In the genomic region with DNA sequence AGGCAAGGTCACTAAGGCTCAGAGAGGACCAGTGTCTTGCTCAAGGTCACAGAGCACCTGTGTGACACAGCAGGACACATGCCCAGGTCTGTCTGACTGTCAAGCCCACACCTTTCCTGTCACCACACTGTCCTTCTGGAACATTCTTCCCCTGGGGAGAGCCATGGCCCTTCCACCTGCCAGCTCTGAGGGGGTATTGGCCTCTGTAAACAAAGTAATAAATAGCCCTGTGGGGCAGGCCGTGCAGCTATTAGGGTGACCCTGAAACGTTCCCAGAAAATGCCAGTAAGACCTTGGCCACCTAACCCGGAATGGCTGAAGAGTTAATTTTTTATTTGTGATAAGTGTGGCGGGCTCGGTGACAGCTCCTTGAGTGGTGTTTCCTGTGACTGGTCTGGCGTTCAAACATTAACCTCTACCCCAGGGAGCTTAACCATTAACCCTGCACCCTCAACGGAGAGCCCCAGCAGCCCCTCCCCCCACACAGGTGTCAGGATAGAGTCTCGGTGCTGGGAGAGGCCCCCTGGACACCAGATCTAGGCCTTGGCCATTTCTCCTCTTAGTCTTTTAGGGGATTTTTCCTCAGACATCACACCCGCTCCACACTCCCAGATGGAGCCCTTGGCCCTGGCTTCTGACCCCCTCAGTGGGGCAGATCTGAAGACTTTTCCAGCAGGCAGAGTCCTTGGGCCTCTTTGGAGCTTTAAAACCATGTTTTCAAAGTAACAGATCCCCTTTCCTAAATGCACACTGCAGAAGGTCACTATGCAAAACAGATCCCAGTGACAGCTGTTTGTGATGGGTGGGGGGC, we compare ENCODE assay signal across 13 cellular contexts. TPM values are rescaled to one million over a fixed set of nuclear protein-coding genes. Genes with fewer than 3 reads are reported as not detected.
DNase-seq lines count a peak whose midpoint lies in the region; ATAC-seq and TF ChIP-seq lines count a peak whose summit lies in the region.
"Had no signal": no experiment of that assay in that cellular context is flagged by ENCODE, and none has a peak within 500 bp of the region (broad histone marks: within the 10 kb centered on the region; RNA-seq: fewer than 3 reads in every experiment).

No MANE protein-coding gene starts in this region.

- TF ChIP-seq CTCF in esophagus squamous epithelium (IDR thresholded peaks at IDR 0.05) (no peak), breast epithelium (IDR thresholded peaks at IDR 0.05) (no peak)

- no peak overlapping the region for H4K91ac ChIP-seq in mesenchymal stem cell (ENCODE audit: low read length)

- H3K4me3 ChIP-seq in mesenchymal stem cell (ENCODE audit: insufficient read depth in 1 of 2, low read depth in 1 of 2, low read length in 2 of 2) (no peak overlapping the region), esophagus squamous epithelium (no peak overlapping the region), breast epithelium (no peak overlapping the region)
- H3K4me3 ChIP-seq: testis had no signal

- peak; percentile 76 for ATAC-seq in GM18502 (IDR thresholded peaks at IDR 0.05; ENCODE audit: poor library complexity, unreplicated experiment)
- peak; percentile 53 for ATAC-seq in GM21717 (IDR thresholded peaks at IDR 0.05; ENCODE audit: unreplicated experiment)

- no peak overlapping the region for H2BK120ac ChIP-seq in mesenchymal stem cell (ENCODE audit: low read depth, low read length)

- no peak overlapping the region for H2BK12ac ChIP-seq in mesenchymal stem cell (ENCODE audit: low read length in 2 of 2)

- H2BK15ac ChIP-seq in mesenchymal stem cell (ENCODE audit: low read depth, poor library complexity, severe bottlenecking) = no peak overlapping the region

- WGBS in mesenchymal stem cell = 34% methylated on average over 9 of the region's 9 CpGs
- 62 to 81% methylated on average over 3 to 7 of the region's 9 CpGs for WGBS in esophagus squamous epithelium, 2 donors

- peak overlapping the region; percentile 37 for H3K4me2 ChIP-seq in mesenchymal stem cell (ENCODE audit: low read length, poor library complexity, severe bottlenecking)

- no peak overlapping the region for H3K18ac ChIP-seq in mesenchymal stem cell (ENCODE audit: low read depth in 1 of 2, low read length in 2 of 2)

- H4K8ac ChIP-seq in mesenchymal stem cell (ENCODE audit: low read length) = no peak overlapping the region

- no peak overlapping the region for H3K4ac ChIP-seq in mesenchymal stem cell (ENCODE audit: low read depth in 1 of 2, low read length in 2 of 2)

- peaks cover 69% of the 10 kb centered on the region for H3K4me1 ChIP-seq in mesenchymal stem cell (ENCODE audit: control insufficient read depth, insufficient read depth, low read depth, low read length)
- H3K4me1 ChIP-seq in esophagus squamous epithelium = peaks cover 0 to 15% (median 0%) of the 10 kb centered on the region in 3 donors
- no peaks in the 10 kb centered on the region for H3K4me1 ChIP-seq in breast epithelium

- H3K9me3 ChIP-seq in mesenchymal stem cell (ENCODE audit: control insufficient read depth, low read length) (no peaks in the 10 kb centered on the region), esophagus squamous epithelium (no peaks in the 10 kb centered on the region), breast epithelium (no peaks in the 10 kb centered on the region)
- H3K9me3 ChIP-seq: testis had no signal

- peak overlapping the region; percentile 54 for H2BK5ac ChIP-seq in mesenchymal stem cell (ENCODE audit: low read depth, low read length, poor library complexity, severe bottlenecking)

- H2AK5ac ChIP-seq in mesenchymal stem cell (ENCODE audit: low read length, severe bottlenecking) = peak overlapping the region; percentile 85

- peak overlapping the region; percentile 61 for H3K27ac ChIP-seq in mesenchymal stem cell (ENCODE audit: low read length, poor library complexity, severe bottlenecking)
- no peak overlapping the region for H3K27ac ChIP-seq in esophagus squamous epithelium
- H3K27ac ChIP-seq in breast epithelium = no peak overlapping the region
- H3K27ac ChIP-seq: testis had no signal

- peak; percentile 72 for DNase-seq in HT-29 (ENCODE audit: low spot score)
- DNase-seq in mesenchymal stem cell = no peak
- no peak for DNase-seq in esophagus squamous epithelium (lab: John Stamatoyannopoulos, UW)
- no peak for DNase-seq in breast epithelium (ENCODE audit: low spot score in 2 of 2)
- DNase-seq in activated effector memory CD4-positive, alpha-beta T cell treated with anti-CD3 and anti-CD28 coated beads, Interleukin-2, amount 50 U/mL, for 16 hours = no peak
- no peak for DNase-seq in DMS79 treated with DMSO at 0.1 percent for 48 hours (lab: John Stamatoyannopoulos, UW)
- DNase-seq: CD4-positive, CD25-positive, alpha-beta regulatory T cell; GOT3; NCI-H1694; testis had no signal

- H3K23ac ChIP-seq in mesenchymal stem cell (ENCODE audit: low read length in 2 of 2) = peak overlapping the region in 1 of 2 experiments; percentile 51

- peaks cover 1% of the 10 kb centered on the region for H3K79me1 ChIP-seq in mesenchymal stem cell (replicated peaks; ENCODE audit: low read length, poor library complexity, severe bottlenecking)

- no peak overlapping the region for H3K14ac ChIP-seq in mesenchymal stem cell (ENCODE audit: low read length in 2 of 2)

- H3K27me3 ChIP-seq in mesenchymal stem cell (ENCODE audit: control insufficient read depth in 1 of 2, insufficient read depth in 1 of 2, low read length in 2 of 2) (peaks cover 0 to 62% of the 10 kb centered on the region in 2 experiments), esophagus squamous epithelium (no peaks in the 10 kb centered on the region), breast epithelium (no peaks in the 10 kb centered on the region)
- H3K27me3 ChIP-seq: testis had no signal

- H3K9ac ChIP-seq in mesenchymal stem cell (ENCODE audit: low read length) = no peak overlapping the region

- H3K36me3 ChIP-seq in mesenchymal stem cell (ENCODE audit: control insufficient read depth in 1 of 2, insufficient read depth in 2 of 2, low read depth in 1 of 2, low read length in 2 of 2) = no peaks in the 10 kb centered on the region
- no peaks in the 10 kb centered on the region for H3K36me3 ChIP-seq in esophagus squamous epithelium
- no peaks in the 10 kb centered on the region for H3K36me3 ChIP-seq in breast epithelium

- intact Hi-C loops in esophagus squamous epithelium (cut with DNase I) (no loop called here), breast epithelium (cut with DNase I; ENCODE audit: low total_unique reads) (no loop called here)

- H2AFZ ChIP-seq in mesenchymal stem cell (ENCODE audit: low read depth, low read length) = no peak overlapping the region

- TF ChIP-seq POLR2A in esophagus squamous epithelium (IDR thresholded peaks at IDR 0.05) (no peak), breast epithelium (IDR thresholded peaks at IDR 0.05) (no peak)

RNA-seq across cellular contexts. Expression of gene SCTR, which starts 36.6 kb away (rescaled TPM):
- total RNA-seq in HT-29 (2014; rRNA removed; shearing (Covaris generic)) = not detected in 2 replicates
- not detected for polyA plus RNA-seq in mesenchymal stem cell (2013, experiment 1 of 2)
- polyA plus RNA-seq in mesenchymal stem cell (2013, experiment 2 of 2) = not detected
- total RNA-seq in esophagus squamous epithelium (not detected), breast epithelium (not detected)
- total RNA-seq: CD4-positive, CD25-positive, alpha-beta regulatory T cell; glomerular endothelial cell had no signal
- polyA plus RNA-seq: CD4-positive, CD25-positive, alpha-beta regulatory T cell had no signal

RNA-seq across cellular contexts. Expression of gene TMEM37, which starts 56.0 kb away (rescaled TPM):
- total RNA-seq in HT-29 (2014; rRNA removed; shearing (Covaris generic)) = 0.70 and 2.1 TPM in 2 replicates
- polyA plus RNA-seq in mesenchymal stem cell (2013, experiment 1 of 2) = 1.3 TPM
- 1.5 TPM for polyA plus RNA-seq in mesenchymal stem cell (2013, experiment 2 of 2)
- total RNA-seq in esophagus squamous epithelium (10 to 100 TPM in 1 of 4 donors, 1 to 10 TPM in 3; 2.6 to 11.4 (median 3.8) TPM), breast epithelium (10 to 100 TPM in 1 of 3 donors, 1 to 10 TPM in 2; 8.8 to 43.2 (median 9.4) TPM)
- total RNA-seq: CD4-positive, CD25-positive, alpha-beta regulatory T cell had no signal

RNA-seq across cellular contexts. Expression of gene CFAP221, which starts 56.6 kb away (rescaled TPM):
- total RNA-seq in HT-29 (2014; rRNA removed; shearing (Covaris generic)) = 0.39 TPM in 1 of 2 replicates, not detected in the other
- polyA plus RNA-seq in mesenchymal stem cell (2013, experiment 1 of 2) = 0.03 TPM
- 0.07 TPM for polyA plus RNA-seq in mesenchymal stem cell (2013, experiment 2 of 2)
- total RNA-seq in esophagus squamous epithelium (under 1 TPM in 1 of 4 donors, not detected in 3; 0.38 TPM), breast epithelium (1 to 10 TPM in 1 of 3 donors, under 1 TPM in 1, not detected in 1; 0.98 to 3.5 TPM)
- total RNA-seq: CD4-positive, CD25-positive, alpha-beta regulatory T cell had no signal
- polyA plus RNA-seq: CD4-positive, CD25-positive, alpha-beta regulatory T cell had no signal
